In the genomic region with DNA sequence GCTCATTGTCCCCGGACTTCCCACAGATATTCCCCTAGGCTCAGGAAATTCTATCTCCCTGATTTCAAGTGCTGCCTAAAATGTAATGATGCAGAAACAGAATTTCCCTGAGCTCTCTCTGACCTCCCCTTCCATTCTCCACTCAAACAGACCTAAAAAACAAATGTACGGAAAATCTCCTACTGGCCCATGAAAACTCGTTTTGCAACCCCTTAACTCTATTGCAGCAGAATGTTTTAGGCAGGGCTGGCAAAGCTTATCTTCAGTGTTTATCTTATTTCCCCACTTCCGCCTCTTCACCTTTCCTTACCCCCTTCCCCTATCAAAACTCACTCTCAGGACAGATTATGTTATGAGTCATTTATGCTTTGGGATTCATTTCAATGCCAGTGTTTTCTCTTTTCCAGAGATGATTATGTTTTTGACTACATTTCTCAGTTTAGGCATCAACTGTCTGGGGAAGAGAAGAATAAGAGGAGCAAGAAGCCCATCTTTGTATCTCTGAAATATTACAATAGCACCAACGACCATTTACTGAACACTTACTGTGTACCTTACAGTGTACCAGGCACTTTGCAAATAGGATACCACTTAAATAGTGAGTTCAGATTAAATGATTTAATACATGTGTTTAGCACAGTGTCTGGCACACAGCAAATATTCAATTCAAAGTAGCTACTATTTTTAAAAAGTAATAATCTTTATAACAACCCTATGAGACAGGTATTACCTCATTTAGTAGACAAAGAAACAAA, we compare ENCODE assay signal across 1 cellular context.
A peak's percentile ranks its signal among the peaks of the same experiment; 100 is the strongest.
TF ChIP-seq lines count a peak whose summit lies in the region.

No MANE protein-coding gene starts in this region.

TF ChIP-seq in HEK293, 187 proteins besides CTCF, POLR2A, EP300 and RAD21 (continued from another document and continues in another):
- no peak for TF ChIP-seq ZBTB11 (tag by site-specific recombination; conservative IDR thresholded peaks at IDR 0.05; ENCODE audit: low read depth)
- TF ChIP-seq FEZF1 (tag by site-specific recombination; IDR thresholded peaks at IDR 0.05): no peak
- TF ChIP-seq ZNF629 (tag by site-specific recombination; IDR thresholded peaks at IDR 0.05): no peak
- TF ChIP-seq ZNF768 (tag by site-specific recombination; IDR thresholded peaks at IDR 0.05): no peak
- TF ChIP-seq ZNF626 (tag by site-specific recombination; IDR thresholded peaks at IDR 0.05): no peak
- TF ChIP-seq ZNF654 (tag by site-specific recombination; IDR thresholded peaks at IDR 0.05; ENCODE audit: low read depth): no peak
- TF ChIP-seq, protein P1, sequence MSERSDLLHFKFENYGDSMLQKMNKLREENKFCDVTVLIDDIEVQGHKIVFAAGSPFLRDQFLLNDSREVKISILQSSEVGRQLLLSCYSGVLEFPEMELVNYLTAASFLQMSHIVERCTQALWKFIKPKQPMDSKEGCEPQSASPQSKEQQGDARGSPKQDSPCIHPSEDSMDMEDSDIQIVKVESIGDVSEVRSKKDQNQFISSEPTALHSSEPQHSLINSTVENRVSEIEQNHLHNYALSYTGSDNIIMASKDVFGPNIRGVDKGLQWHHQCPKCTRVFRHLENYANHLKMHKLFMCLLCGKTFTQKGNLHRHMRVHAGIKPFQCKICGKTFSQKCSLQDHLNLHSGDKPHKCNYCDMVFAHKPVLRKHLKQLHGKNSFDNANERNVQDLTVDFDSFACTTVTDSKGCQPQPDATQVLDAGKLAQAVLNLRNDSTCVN (tag by site-specific recombination; optimal IDR thresholded peaks at IDR 0.05): no peak
- TF ChIP-seq ZNF433 (tag by site-specific recombination; IDR thresholded peaks at IDR 0.05; ENCODE audit: low read depth): no peak
- no peak for TF ChIP-seq ZBTB7A (tag by site-specific recombination; IDR thresholded peaks at IDR 0.05; ENCODE audit: low read depth)
- peak; percentile 34; the same call in 1 of the 2 replicates for TF ChIP-seq ZNF10 (tag by site-specific recombination; IDR thresholded peaks at IDR 0.05)
- no peak for TF ChIP-seq ZNF530 (tag by site-specific recombination; IDR thresholded peaks at IDR 0.05; ENCODE audit: low read depth)
- TF ChIP-seq ZBTB49 (tag by site-specific recombination; IDR thresholded peaks at IDR 0.05; ENCODE audit: low read depth): no peak
- TF ChIP-seq, protein P2, sequence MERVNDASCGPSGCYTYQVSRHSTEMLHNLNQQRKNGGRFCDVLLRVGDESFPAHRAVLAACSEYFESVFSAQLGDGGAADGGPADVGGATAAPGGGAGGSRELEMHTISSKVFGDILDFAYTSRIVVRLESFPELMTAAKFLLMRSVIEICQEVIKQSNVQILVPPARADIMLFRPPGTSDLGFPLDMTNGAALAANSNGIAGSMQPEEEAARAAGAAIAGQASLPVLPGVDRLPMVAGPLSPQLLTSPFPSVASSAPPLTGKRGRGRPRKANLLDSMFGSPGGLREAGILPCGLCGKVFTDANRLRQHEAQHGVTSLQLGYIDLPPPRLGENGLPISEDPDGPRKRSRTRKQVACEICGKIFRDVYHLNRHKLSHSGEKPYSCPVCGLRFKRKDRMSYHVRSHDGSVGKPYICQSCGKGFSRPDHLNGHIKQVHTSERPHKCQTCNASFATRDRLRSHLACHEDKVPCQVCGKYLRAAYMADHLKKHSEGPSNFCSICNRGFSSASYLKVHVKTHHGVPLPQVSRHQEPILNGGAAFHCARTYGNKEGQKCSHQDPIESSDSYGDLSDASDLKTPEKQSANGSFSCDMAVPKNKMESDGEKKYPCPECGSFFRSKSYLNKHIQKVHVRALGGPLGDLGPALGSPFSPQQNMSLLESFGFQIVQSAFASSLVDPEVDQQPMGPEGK (tag by site-specific recombination; IDR thresholded peaks at IDR 0.05): peak; percentile 81
- TF ChIP-seq ZNF664 (tag by site-specific recombination; IDR thresholded peaks at IDR 0.05): peak; percentile 87
- TF ChIP-seq SETDB1 (IDR thresholded peaks at IDR 0.05; ENCODE audit: insufficient read length, low read length): no peak
- TF ChIP-seq WT1 (tag by site-specific recombination; IDR thresholded peaks at IDR 0.05): peak; percentile 42; the same call in 1 of the 2 replicates
- TF ChIP-seq TSHZ1 (tag by site-specific recombination; IDR thresholded peaks at IDR 0.05; ENCODE audit: borderline replicate concordance): no peak
- TF ChIP-seq KLF9 (tag by site-specific recombination; IDR thresholded peaks at IDR 0.05; ENCODE audit: low read depth): no peak
- TF ChIP-seq ZNF776 (tag by site-specific recombination; IDR thresholded peaks at IDR 0.05; ENCODE audit: borderline replicate concordance): no peak
- TF ChIP-seq ZNF19 (tag by site-specific recombination; IDR thresholded peaks at IDR 0.05; ENCODE audit: low read depth): no peak
- TF ChIP-seq ZNF157 (tag by site-specific recombination; IDR thresholded peaks at IDR 0.05): no peak
- TF ChIP-seq SALL2 (tag by site-specific recombination; IDR thresholded peaks at IDR 0.05; ENCODE audit: borderline replicate concordance): no peak
- TF ChIP-seq ZBTB48 (tag by site-specific recombination; IDR thresholded peaks at IDR 0.05): peak; percentile 66
- no peak for TF ChIP-seq GFI1B (tag by site-specific recombination; IDR thresholded peaks at IDR 0.05)
- no peak for TF ChIP-seq ZNF449 (tag by site-specific recombination; IDR thresholded peaks at IDR 0.05)
- no peak for TF ChIP-seq BCL11B (tag by site-specific recombination; IDR thresholded peaks at IDR 0.05; ENCODE audit: low read depth)
- no peak for TF ChIP-seq ZNF610 (tag by site-specific recombination; IDR thresholded peaks at IDR 0.05; ENCODE audit: borderline replicate concordance)
- no peak for TF ChIP-seq ZNF48 (tag by site-specific recombination; IDR thresholded peaks at IDR 0.05)
- no peak for TF ChIP-seq ZBTB8A (tag by site-specific recombination; IDR thresholded peaks at IDR 0.05)
- no peak for TF ChIP-seq REPIN1 (tag by site-specific recombination; IDR thresholded peaks at IDR 0.05; ENCODE audit: low read depth)
- TF ChIP-seq ZNF391 (tag by site-specific recombination; IDR thresholded peaks at IDR 0.05; ENCODE audit: borderline replicate concordance, low read depth): no peak
- peak; percentile 85 for TF ChIP-seq ZBTB17 (tag by site-specific recombination; IDR thresholded peaks at IDR 0.05)
- no peak for TF ChIP-seq ZSCAN18 (tag by site-specific recombination; IDR thresholded peaks at IDR 0.05)
- TF ChIP-seq ZNF155 (tag by site-specific recombination; IDR thresholded peaks at IDR 0.05): no peak
- TF ChIP-seq ZNF24 (tag by site-specific recombination; IDR thresholded peaks at IDR 0.05): peak; percentile 67; the same call in 1 of the 2 replicates
- no peak for TF ChIP-seq ZNF394 (tag by site-specific recombination; IDR thresholded peaks at IDR 0.05; ENCODE audit: borderline replicate concordance)
- TF ChIP-seq ZNF366 (tag by site-specific recombination; conservative IDR thresholded peaks at IDR 0.05): peak; percentile 45; the same call in 1 of the 2 replicates
- TF ChIP-seq ZNF560 (tag by site-specific recombination; IDR thresholded peaks at IDR 0.05; ENCODE audit: borderline replicate concordance): no peak
- no peak for TF ChIP-seq ZNF211 (tag by site-specific recombination; IDR thresholded peaks at IDR 0.05; ENCODE audit: low read depth)
- no peak for TF ChIP-seq ZNF558 (tag by site-specific recombination; IDR thresholded peaks at IDR 0.05)
- no peak for TF ChIP-seq ZNF202 (tag by site-specific recombination; IDR thresholded peaks at IDR 0.05; ENCODE audit: borderline replicate concordance)
- TF ChIP-seq ZNF777 (tag by site-specific recombination; IDR thresholded peaks at IDR 0.05; ENCODE audit: borderline replicate concordance): no peak
- TF ChIP-seq YY1 (tag by site-specific recombination; IDR thresholded peaks at IDR 0.05): no peak
- no peak for TF ChIP-seq ZNF76 (tag by site-specific recombination; IDR thresholded peaks at IDR 0.05; ENCODE audit: borderline replicate concordance, low read depth)
- TF ChIP-seq ZFP3 (tag by site-specific recombination; IDR thresholded peaks at IDR 0.05; ENCODE audit: low read depth): no peak
- no peak for TF ChIP-seq ZNF521 (tag by site-specific recombination; IDR thresholded peaks at IDR 0.05)
- no peak for TF ChIP-seq ZNF785 (tag by site-specific recombination; IDR thresholded peaks at IDR 0.05)
- TF ChIP-seq ZNF488 (tag by site-specific recombination; IDR thresholded peaks at IDR 0.05): no peak
